ENCODE assay signal across 9 cellular contexts in genomic region chr1:19315378-19316206, GRCh38. TPM values are rescaled to one million over a fixed set of nuclear protein-coding genes. Genes with fewer than 3 reads are reported as not detected.
DNase-seq lines count a peak whose midpoint lies in the region; ATAC-seq and TF ChIP-seq lines count a peak whose summit lies in the region.
"Had no signal": no experiment of that assay in that cellular context is flagged by ENCODE, and none has a peak within 500 bp of the region (broad histone marks: within the 10 kb centered on the region; RNA-seq: fewer than 3 reads in every experiment).

No MANE protein-coding gene starts in this region.

- peaks cover 23 to 35% of the 10 kb centered on the region in 2 donors for H3K4me1 Mint-ChIP-seq in effector memory CD8-positive, alpha-beta T cell (ENCODE audit: low read depth in 2 of 2)

- peak overlapping the region; percentile 46 to 81 for H3K27ac Mint-ChIP-seq in effector memory CD8-positive, alpha-beta T cell
- H3K27ac Mint-ChIP-seq: activated naive CD4-positive, alpha-beta T cell treated with anti-CD3 and anti-CD28 coated beads for 36 hours had no signal

- peak; percentile 29 for ATAC-seq in GM18511 (IDR thresholded peaks at IDR 0.05; ENCODE audit: unreplicated experiment)
- ATAC-seq in effector memory CD8-positive, alpha-beta T cell (replicated peaks): no peak
- ATAC-seq in heart right ventricle: no peak

- 69 to 77% methylated on average over 17 of the region's 17 CpGs for WGBS in heart right ventricle, 2 donors

- peaks cover 0 to 36% (median 0%) of the 10 kb centered on the region in 9 donors for H3K36me3 ChIP-seq in heart right ventricle

- H3K9me3 ChIP-seq in heart right ventricle: no peaks in the 10 kb centered on the region

- peaks cover 9 to 58% (median 27%) of the 10 kb centered on the region in 9 donors for H3K4me1 ChIP-seq in heart right ventricle

- H3K27me3 Mint-ChIP-seq in effector memory CD8-positive, alpha-beta T cell: no peaks in the 10 kb centered on the region

- peak; percentile 29 for DNase-seq in A172 (ENCODE audit: low spot score)
- DNase-seq in NCI-H2171 (lab: John Stamatoyannopoulos, UW): peak; percentile 55
- DNase-seq in effector memory CD8-positive, alpha-beta T cell: no peak
- no peak for DNase-seq in stimulated activated CD4-positive, alpha-beta T cell treated with anti-CD3 and anti-CD28 coated beads, Interleukin-4, amount 100 ng/mL, for 24 hours
- DNase-seq in heart right ventricle: no peak
- DNase-seq in hippocampal formation (lab: John Stamatoyannopoulos, UW): no peak
- no peak for DNase-seq in NCI-H446 (lab: John Stamatoyannopoulos, UW)
- DNase-seq: activated naive CD4-positive, alpha-beta T cell treated with anti-CD3 and anti-CD28 coated beads for 36 hours had no signal

- peaks cover 47% of the 10 kb centered on the region for H3K36me3 Mint-ChIP-seq in effector memory CD8-positive, alpha-beta T cell (ENCODE audit: insufficient read depth)

- no peaks in the 10 kb centered on the region for H3K9me3 Mint-ChIP-seq in effector memory CD8-positive, alpha-beta T cell
- H3K9me3 Mint-ChIP-seq: activated naive CD4-positive, alpha-beta T cell treated with anti-CD3 and anti-CD28 coated beads for 36 hours had no signal

- H3K4me3 ChIP-seq in heart right ventricle: no peak overlapping the region

- no peaks in the 10 kb centered on the region for H3K27me3 ChIP-seq in heart right ventricle

- no peak for TF ChIP-seq CTCF in heart right ventricle (IDR thresholded peaks at IDR 0.05)

- intact Hi-C loops in heart right ventricle (cut with DNase I): no loop called here

- H3K27ac ChIP-seq in heart right ventricle: peak overlapping the region in 1 of 10 donors; percentile 29

- peak overlapping the region in 1 of 2 donors; percentile 23 for H3K4me3 Mint-ChIP-seq in effector memory CD8-positive, alpha-beta T cell
- H3K4me3 Mint-ChIP-seq: activated naive CD4-positive, alpha-beta T cell treated with anti-CD3 and anti-CD28 coated beads for 36 hours had no signal

RNA-seq across cellular contexts. Expression of gene SLC66A1, which starts 3.5 kb away (rescaled TPM):
- 18.3 and 20.5 TPM in 2 replicates for total RNA-seq in A172 (2014; rRNA removed; shearing (Covaris generic))
- total RNA-seq in heart right ventricle: 1 to 10 TPM; 4.2 to 7.8 (median 6.5) TPM
- polyA plus RNA-seq in heart right ventricle: 10 to 100 TPM; 16.9 to 18.0 TPM

RNA-seq across cellular contexts. Expression of gene AKR7A2, which starts 3.6 kb away (rescaled TPM):
- total RNA-seq in A172 (2014; rRNA removed; shearing (Covaris generic)): 90.9 and 96.0 TPM in 2 replicates
- 10 to 100 TPM; 30.6 to 48.5 (median 43.3) TPM for total RNA-seq in heart right ventricle
- polyA plus RNA-seq in heart right ventricle: 10 to 100 TPM in 1 of 2 donors, 1 to 10 TPM in 1; 6.8 to 26.2 TPM

RNA-seq across cellular contexts. Expression of gene AKR7A3, which starts 27.0 kb away (rescaled TPM):
- 0.12 TPM in 1 of 2 replicates, not detected in the other for total RNA-seq in A172 (2014; rRNA removed; shearing (Covaris generic))
- under 1 TPM in 8 of 10 donors, not detected in 2; 0.13 to 0.42 (median 0.24) TPM for total RNA-seq in heart right ventricle
- under 1 TPM; 0.22 to 0.66 TPM for polyA plus RNA-seq in heart right ventricle

Comparison
In these comparisons a context has a peak if more than half of its experiments do, and no peak if none do; other contexts are left out.
1. DNase-seq: peak in A172 (single experiment) and NCI-H2171 (single experiment); none in effector memory CD8-positive, alpha-beta T cell (0 of 3), stimulated activated CD4-positive, alpha-beta T cell treated with anti-CD3 and anti-CD28 coated beads, Interleukin-4, amount 100 ng/mL, for 24 hours (single experiment), heart right ventricle (0 of 2), hippocampal formation (0 of 2) and NCI-H446 (0 of 2).